2 cellular contexts compared by ENCODE assay signal in genomic region chr18:1090758-1091157, GRCh38.
TF ChIP-seq lines count a peak whose summit lies in the region.

No MANE protein-coding gene starts in this region.

TF ChIP-seq in GM23338, 12 proteins besides CTCF, POLR2A, EP300 and RAD21 (continued from another document):
- TF ChIP-seq CREB1 (CRISPR knock-in tag; IDR thresholded peaks at IDR 0.05; ENCODE audit: low read depth) (0 out of 2 replicates have a peak, but pooled peaks have one; percentile 16), EZH2 (IDR thresholded peaks at IDR 0.05; ENCODE audit: low read depth, unreplicated experiment) (no peak)

TF ChIP-seq in WTC11, 78 proteins besides CTCF, POLR2A, EP300 and RAD21 (continued from another document):
- TF ChIP-seq FOXP4 (CRISPR knock-in tag; IDR thresholded peaks at IDR 0.05) (peak; percentile 66; the same call in 1 of the 2 replicates), CREM (CRISPR knock-in tag; IDR thresholded peaks at IDR 0.05) (no peak), NFE2L1 (CRISPR knock-in tag; IDR thresholded peaks at IDR 0.05) (no peak)
